In the genomic region with DNA sequence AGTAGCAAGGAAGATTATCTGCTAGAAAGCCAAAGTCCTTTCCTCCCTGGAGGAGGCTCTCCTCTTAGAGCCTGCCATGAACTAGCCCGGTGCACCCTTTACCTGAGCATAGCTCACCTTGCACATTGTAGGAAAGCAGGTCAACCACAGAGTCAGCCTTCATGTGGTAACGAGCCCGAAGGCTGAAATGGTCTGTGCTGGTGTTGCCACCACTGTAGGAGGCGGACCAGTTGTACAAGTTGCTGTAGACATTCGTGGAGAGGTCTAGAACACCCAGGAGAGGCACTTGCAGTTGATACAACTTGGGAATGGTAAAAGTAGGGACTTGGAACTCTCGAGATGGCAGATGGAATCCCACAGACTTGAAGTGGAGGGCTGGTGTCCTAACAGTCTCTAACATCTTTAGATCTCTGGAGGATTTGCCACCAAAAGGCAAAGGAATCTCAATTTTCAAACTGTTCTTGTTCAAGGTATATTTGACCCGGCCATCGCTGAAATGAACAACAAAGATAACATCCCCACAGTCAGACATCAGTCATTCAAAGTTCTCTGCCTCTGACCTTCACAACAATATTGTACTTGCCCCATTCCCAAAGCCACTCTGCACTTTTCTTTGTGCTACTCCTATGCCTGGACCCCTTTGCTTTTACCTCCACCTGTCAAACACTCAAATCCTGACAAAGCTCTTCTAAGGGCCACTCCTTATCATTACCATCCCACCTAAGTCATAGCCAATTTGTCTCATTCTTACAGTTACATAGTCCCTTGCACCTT, we compare ENCODE assay signal across 10 cellular contexts. TPM values are rescaled to one million over a fixed set of nuclear protein-coding genes. Genes with fewer than 3 reads are reported as not detected.
"Had no signal": no experiment of that assay in that cellular context is flagged by ENCODE, and none has a peak within 500 bp of the region (broad histone marks: within the 10 kb centered on the region; RNA-seq: fewer than 3 reads in every experiment).

No MANE protein-coding gene starts in this region.

- H3K27ac ChIP-seq: GM23248 had no signal

- H3K36me3 Mint-ChIP-seq: IgD-negative memory B cell had no signal

- H3K4me1 ChIP-seq: HAP-1 had no signal

- H3K36me3 ChIP-seq: HAP-1 had no signal

- H3K4me3 ChIP-seq: GM23248, HAP-1 had no signal

- H3K27ac Mint-ChIP-seq: HFFc6, IgD-negative memory B cell had no signal

- H3K9me3 ChIP-seq: HAP-1 had no signal

- ATAC-seq: HCT116 had no signal

- H3K4me3 Mint-ChIP-seq: HFFc6, IgD-negative memory B cell had no signal

- DNase-seq: GM23248, GOT3, H7, HFFc6, KBM-7 had no signal

RNA-seq across cellular contexts. Expression of gene APOB, which starts 30.6 kb away (rescaled TPM):
- total RNA-seq: GM23248, H4, HFFc6, HT-29 had no signal
